8 cellular contexts compared by ENCODE assay signal in the genomic region with DNA sequence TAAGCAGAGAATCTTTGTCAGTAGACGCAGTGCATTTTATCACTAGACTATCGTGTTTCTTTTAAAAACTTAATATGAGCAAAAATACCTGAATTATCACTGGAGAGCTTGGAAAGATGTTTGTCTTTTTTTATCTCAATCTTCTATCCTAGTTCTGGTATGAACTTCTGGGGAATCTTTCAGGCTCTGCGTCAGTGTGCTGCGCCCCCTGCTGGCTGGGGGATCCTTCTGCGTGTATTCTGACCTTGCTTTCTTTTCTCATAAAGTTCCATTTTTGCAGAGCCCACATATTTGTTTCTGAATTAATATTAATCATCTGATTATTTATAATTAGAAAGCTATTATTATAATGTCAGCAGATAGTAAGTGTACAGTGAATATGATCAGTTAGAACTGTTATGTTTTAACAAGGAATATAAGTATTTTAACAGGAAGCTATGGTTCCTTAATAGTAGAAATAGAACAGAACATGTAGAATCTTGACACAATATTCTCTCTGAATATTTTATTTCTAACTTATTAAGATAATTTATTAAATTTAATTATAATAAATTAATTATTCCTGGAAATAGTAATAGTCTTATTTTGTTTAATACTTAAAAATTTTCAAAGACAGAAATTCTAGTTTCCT.
DNase-seq lines count a peak whose midpoint lies in the region; ATAC-seq and TF ChIP-seq lines count a peak whose summit lies in the region.

No MANE protein-coding gene starts in this region.

- intact Hi-C loops in left cardiac atrium (cut with DNase I), result no loop called here

- H3K36me3 ChIP-seq in BE2C, result no peaks in the 10 kb centered on the region
- H3K36me3 ChIP-seq in smooth muscle cell (ENCODE audit: low read depth), result no peaks in the 10 kb centered on the region

- H3K79me2 ChIP-seq in smooth muscle cell (ENCODE audit: low read depth), result no peaks in the 10 kb centered on the region

- no peak overlapping the region for H3K9ac ChIP-seq in smooth muscle cell (ENCODE audit: low read depth)

- H2AFZ ChIP-seq in smooth muscle cell (ENCODE audit: low read depth), result no peak overlapping the region

- WGBS in smooth muscle cell (ENCODE audit: low lambda C conversion rate), result 31% methylated on average over 5 of the region's 5 CpGs

- H3K27me3 ChIP-seq in BE2C, result no peaks in the 10 kb centered on the region
- H3K27me3 ChIP-seq in smooth muscle cell (ENCODE audit: low read depth), result no peaks in the 10 kb centered on the region

- no peak overlapping the region for H3K27ac ChIP-seq in smooth muscle cell (ENCODE audit: low read depth)

- no peak overlapping the region for H3K4me3 ChIP-seq in BE2C (ENCODE audit: low read depth, low read length)
- H3K4me3 ChIP-seq in smooth muscle cell, result no peak overlapping the region

- H3K9me3 ChIP-seq in BE2C (no peaks in the 10 kb centered on the region), smooth muscle cell (replicated peaks; ENCODE audit: low read depth) (no peaks in the 10 kb centered on the region)

- H3K4me1 ChIP-seq in BE2C (no peaks in the 10 kb centered on the region), smooth muscle cell (ENCODE audit: low read depth) (no peaks in the 10 kb centered on the region)

- H3K4me2 ChIP-seq in smooth muscle cell, result no peak overlapping the region

- DNase-seq in BE2C, result peak; percentile 66
- DNase-seq in NCI-H748 treated with DMSO at 0.1 percent for 48 hours (lab: John Stamatoyannopoulos, UW), result peak; percentile 2
- peak; percentile 23 for DNase-seq in activated naive CD4-positive, alpha-beta T cell treated with anti-CD3 and anti-CD28 coated beads, Interleukin-2, amount 50 U/mL, for 16 hours
- peak; percentile 43 for DNase-seq in left cardiac atrium
- peak; percentile 3 for DNase-seq in smooth muscle cell (lab: John Stamatoyannopoulos, UW; ENCODE audit: unreplicated experiment)
- no peak for DNase-seq in epidermal melanocyte (ENCODE audit: insufficient read length, low spot score)

- ATAC-seq in GM18498 (IDR thresholded peaks at IDR 0.05; ENCODE audit: unreplicated experiment), result peak; percentile 84
- ATAC-seq in HG02973 (IDR thresholded peaks at IDR 0.05; ENCODE audit: unreplicated experiment), result peak; percentile 88
- peak in 1 of 2 donors; percentile 30 for ATAC-seq in left cardiac atrium

- no peaks in the 10 kb centered on the region for H4K20me1 ChIP-seq in smooth muscle cell (ENCODE audit: low read depth)

- TF ChIP-seq CTCF in BE2C (IDR thresholded peaks at IDR 0.05; ENCODE audit: low read depth, low read length) (peak; percentile 98), smooth muscle cell (IDR thresholded peaks at IDR 0.05; ENCODE audit: borderline replicate concordance, insufficient read depth, poor library complexity, severe bottlenecking) (peak; percentile 98)

- no peaks in the 10 kb centered on the region for H3F3A ChIP-seq in smooth muscle cell (ENCODE audit: low read depth)
